In the genomic region with DNA sequence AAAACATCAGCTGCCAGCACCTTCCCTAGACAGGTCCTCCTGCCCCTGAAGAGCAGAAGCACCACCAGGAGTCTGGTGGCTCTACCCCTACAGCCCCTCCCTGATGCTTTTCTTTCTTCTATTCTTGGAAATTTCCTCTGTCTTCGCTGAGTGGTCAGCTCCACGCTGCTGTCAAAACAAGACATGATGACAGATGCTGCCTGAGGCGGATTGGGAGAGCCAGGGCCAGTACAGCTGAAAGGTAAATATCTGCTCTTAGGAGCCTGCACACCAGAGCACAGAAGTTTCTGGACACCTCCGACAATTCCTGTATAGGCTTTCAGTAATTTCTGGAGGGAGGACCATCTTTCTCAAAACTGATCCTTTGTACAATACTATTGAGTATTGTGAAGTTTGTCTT, we compare ENCODE assay signal across 24 cellular contexts. TPM values are rescaled to one million over a fixed set of nuclear protein-coding genes. Genes with fewer than 3 reads are reported as not detected.
DNase-seq lines count a peak whose midpoint lies in the region; TF ChIP-seq lines count a peak whose summit lies in the region.
"Had no signal": no experiment of that assay in that cellular context is flagged by ENCODE, and none has a peak within 500 bp of the region (broad histone marks: within the 10 kb centered on the region; RNA-seq: fewer than 3 reads in every experiment).

No MANE protein-coding gene starts in this region.

- TF ChIP-seq CTCF in epithelial cell of esophagus (IDR thresholded peaks at IDR 0.05; ENCODE audit: insufficient read depth, low read depth, low read length, missing control alignments), result no peak

- DNase-seq in M059J (ENCODE audit: low read depth) (peak; percentile 15), RPMI7951 (ENCODE audit: low read depth) (peak; percentile 3), epithelial cell of esophagus (ENCODE audit: low read depth) (peak; percentile 24), retina (peak; percentile 11), NCI-H345 treated with DMSO at 0.1 percent for 48 hours (lab: John Stamatoyannopoulos, UW; ENCODE audit: unreplicated experiment) (no peak), iPS-NIHi11 (ENCODE audit: low spot score) (no peak), NAMALWA (ENCODE audit: low spot score) (no peak)
- DNase-seq: 8988T; ACHN; AML-193; BE2C; Calu3; CD4-positive, alpha-beta T cell; COR-L47; DMS53; DMS79 treated with DMSO at 0.1 percent for 48 hours; GF-D8; GOT3; HFFc6 had no signal

- H3K4me3 ChIP-seq in epithelial cell of esophagus (ENCODE audit: low read length), result no peak overlapping the region
- H3K4me3 ChIP-seq: A549; BLaER1 treated with 17β-estradiol and CSF1 and Interleukin-3, amounts not matched to agents 10 nM and 100 nM; HAP-1 had no signal

RNA-seq across cellular contexts. Expression of gene OR1Q1, which starts 4.7 kb away (rescaled TPM):
- not detected in 2 replicates for total RNA-seq in M059J (2014; rRNA removed; shearing (Covaris generic))
- not detected in 2 replicates for total RNA-seq in RPMI7951 (2014; rRNA removed; shearing (Covaris generic))
- total RNA-seq: Calu3; CD4-positive, alpha-beta T cell; Daoy; G401; HFFc6 had no signal

RNA-seq across cellular contexts. Expression of gene OR1L8, which starts 26.6 kb away (rescaled TPM):
- total RNA-seq in M059J (2014; rRNA removed; shearing (Covaris generic)), result 0.25 TPM in 1 of 2 replicates, not detected in the other
- not detected in 2 replicates for total RNA-seq in RPMI7951 (2014; rRNA removed; shearing (Covaris generic))
- total RNA-seq: Calu3; CD4-positive, alpha-beta T cell; Daoy; G401; HFFc6 had no signal

RNA-seq across cellular contexts. Expression of gene OR1B1, which starts 47.6 kb away (rescaled TPM):
- total RNA-seq in M059J (2014; rRNA removed; shearing (Covaris generic)), result not detected in 2 replicates
- not detected in 2 replicates for total RNA-seq in RPMI7951 (2014; rRNA removed; shearing (Covaris generic))
- total RNA-seq: Calu3; CD4-positive, alpha-beta T cell; Daoy; G401; HFFc6 had no signal

RNA-seq across cellular contexts. Expression of gene OR1L1, which starts 51.7 kb away (rescaled TPM):
- not detected in 2 replicates for total RNA-seq in M059J (2014; rRNA removed; shearing (Covaris generic))
- total RNA-seq in RPMI7951 (2014; rRNA removed; shearing (Covaris generic)), result not detected in 2 replicates
- total RNA-seq: Calu3; CD4-positive, alpha-beta T cell; Daoy; G401; HFFc6 had no signal

RNA-seq across cellular contexts. Expression of gene OR1N2, which starts 56.9 kb away (rescaled TPM):
- not detected in 2 replicates for total RNA-seq in M059J (2014; rRNA removed; shearing (Covaris generic))
- not detected in 2 replicates for total RNA-seq in RPMI7951 (2014; rRNA removed; shearing (Covaris generic))
- total RNA-seq: Calu3; CD4-positive, alpha-beta T cell; Daoy; G401; HFFc6 had no signal

Comparison
In these comparisons a context has a peak if more than half of its experiments do, and no peak if none do; other contexts are left out.
1. DNase-seq: peak in M059J (single experiment), RPMI7951 (single experiment), epithelial cell of esophagus (single experiment) and retina (single experiment); none in NCI-H345 treated with DMSO at 0.1 percent for 48 hours (single experiment), iPS-NIHi11 (single experiment) and NAMALWA (single experiment).